ENCODE assay signal across 12 cellular contexts in the genomic region with DNA sequence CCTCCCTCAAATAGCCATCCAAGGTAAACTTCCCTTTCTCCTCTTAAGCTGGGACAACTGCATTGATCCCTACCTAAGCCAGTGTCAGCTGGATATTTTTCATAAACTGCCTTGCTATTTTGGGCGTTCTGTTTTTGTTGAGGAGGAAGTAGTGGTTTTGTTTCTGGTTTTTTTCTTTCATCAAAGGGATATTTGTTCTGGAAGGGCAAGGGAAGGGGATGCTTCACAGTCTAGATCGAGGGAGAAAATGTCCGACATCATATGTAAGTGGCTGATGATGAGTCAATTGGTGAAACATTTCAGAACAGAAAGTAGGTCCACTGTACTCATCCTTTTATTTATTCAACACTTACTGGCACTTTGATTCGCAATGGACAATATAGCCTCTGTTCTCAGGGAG. TPM values are rescaled to one million over a fixed set of nuclear protein-coding genes. Genes with fewer than 3 reads are reported as not detected.
A peak's percentile ranks its signal among the peaks of the same experiment; 100 is the strongest.
DNase-seq lines count a peak whose midpoint lies in the region; ATAC-seq, FAIRE-seq and TF ChIP-seq lines count a peak whose summit lies in the region.
"Had no signal": no experiment of that assay in that cellular context is flagged by ENCODE, and none has a peak within 500 bp of the region (broad histone marks: within the 10 kb centered on the region; RNA-seq: fewer than 3 reads in every experiment).

No MANE protein-coding gene starts in this region.

- no peaks in the 10 kb centered on the region for H3K27me3 Mint-ChIP-seq in astrocyte (ENCODE audit: low read depth, unreplicated experiment)

- peak overlapping the region; percentile 54 for H3K4me2 ChIP-seq in astrocyte (ENCODE audit: low read length)

- H3K4me3 ChIP-seq in astrocyte (ENCODE audit: insufficient read depth, low read depth, low read length): peak overlapping the region; percentile 3
- H3K4me3 ChIP-seq: pancreas had no signal

- H3K79me2 ChIP-seq in astrocyte (ENCODE audit: insufficient read depth, low read length): peaks cover 83% of the 10 kb centered on the region

- H3K36me3 ChIP-seq in astrocyte (ENCODE audit: insufficient read depth, low read length): no peaks in the 10 kb centered on the region
- H3K36me3 ChIP-seq: pancreas had no signal

- no peak overlapping the region for H3K27ac Mint-ChIP-seq in astrocyte (ENCODE audit: unreplicated experiment)
- H3K27ac Mint-ChIP-seq: CD14-positive monocyte had no signal

- peaks cover 74% of the 10 kb centered on the region for H4K20me1 ChIP-seq in astrocyte (ENCODE audit: insufficient read depth, low read length)

- H3K27ac ChIP-seq in astrocyte (ENCODE audit: low read depth, low read length): peak overlapping the region; percentile 55

- H3K27me3 ChIP-seq in astrocyte (ENCODE audit: insufficient read depth, low read length): no peaks in the 10 kb centered on the region
- H3K27me3 ChIP-seq: pancreas had no signal

- peaks cover 2% of the 10 kb centered on the region for H3K9me3 Mint-ChIP-seq in astrocyte (ENCODE audit: unreplicated experiment)

- H3K9ac ChIP-seq in astrocyte (ENCODE audit: low read length): peak overlapping the region; percentile 2

- H3K4me1 Mint-ChIP-seq in astrocyte (ENCODE audit: low read depth, unreplicated experiment): peaks cover 29% of the 10 kb centered on the region

- no peak for ATAC-seq in HG03565 (IDR thresholded peaks at IDR 0.05; ENCODE audit: unreplicated experiment)
- ATAC-seq in GM18519 (IDR thresholded peaks at IDR 0.05; ENCODE audit: low FRiP score, unreplicated experiment): no peak

- peak overlapping the region; percentile 43 for H3K4me3 Mint-ChIP-seq in astrocyte (ENCODE audit: unreplicated experiment)

- H2AFZ ChIP-seq in astrocyte (ENCODE audit: low read depth, low read length): no peak overlapping the region

- DNase-seq in A172 (ENCODE audit: low spot score) (peak; percentile 45), KBM-7 (peak; percentile 51), astrocyte (ENCODE audit: low read depth) (peak; percentile 79), kidney tubule cell (ENCODE audit: low spot score) (peak; percentile 62), H54 (ENCODE audit: insufficient read length, low spot score) (no peak), germinal center (ENCODE audit: low spot score) (no peak)
- DNase-seq: activated gamma-delta T cell, islet precursor cell, pancreas had no signal

- H3K9me3 ChIP-seq in astrocyte (ENCODE audit: insufficient read depth, low read depth, low read length): no peaks in the 10 kb centered on the region
- H3K9me3 ChIP-seq: pancreas had no signal

- in situ Hi-C loops in KBM-7 (cut with MboI; ENCODE audit: low pct_unique_long_range_greater_than_20kb, low sequenced_read_pairs): no loop called here

- H3K36me3 Mint-ChIP-seq in astrocyte (ENCODE audit: low read depth, unreplicated experiment): peaks cover 10% of the 10 kb centered on the region
- H3K36me3 Mint-ChIP-seq: CD14-positive monocyte had no signal

- no peak for TF ChIP-seq POLR2A in H54 (IDR thresholded peaks at IDR 0.05; ENCODE audit: low read depth, low read length)

- H3K4me1 ChIP-seq in astrocyte (ENCODE audit: insufficient read depth, low read length): peaks cover 21% of the 10 kb centered on the region

- FAIRE-seq in astrocyte (lab: Jason Lieb, UNC): peak; percentile 81
- no peak for FAIRE-seq in H54 (lab: Jason Lieb, UNC)
- FAIRE-seq: pancreas had no signal

- no peak for TF ChIP-seq CTCF in astrocyte (IDR thresholded peaks at IDR 0.05; ENCODE audit: insufficient read depth, low read depth, low read length)

RNA-seq across cellular contexts. Expression of a gene that starts 31.0 kb away (rescaled TPM):
- 12.6 and 14.3 TPM in 2 replicates for total RNA-seq in A172 (2014; rRNA removed; shearing (Covaris generic))
- total RNA-seq in astrocyte: 45.0 and 45.2 TPM in 2 replicates

Comparison
In these comparisons a context has a peak if more than half of its experiments do, and no peak if none do; other contexts are left out.
1. DNase-seq: peak in A172 (single experiment), KBM-7 (single experiment), astrocyte (single experiment) and kidney tubule cell (single experiment); none in H54 (single experiment) and germinal center (single experiment).